Comparison of ENCODE assay signal across 13 cellular contexts in the genomic region with DNA sequence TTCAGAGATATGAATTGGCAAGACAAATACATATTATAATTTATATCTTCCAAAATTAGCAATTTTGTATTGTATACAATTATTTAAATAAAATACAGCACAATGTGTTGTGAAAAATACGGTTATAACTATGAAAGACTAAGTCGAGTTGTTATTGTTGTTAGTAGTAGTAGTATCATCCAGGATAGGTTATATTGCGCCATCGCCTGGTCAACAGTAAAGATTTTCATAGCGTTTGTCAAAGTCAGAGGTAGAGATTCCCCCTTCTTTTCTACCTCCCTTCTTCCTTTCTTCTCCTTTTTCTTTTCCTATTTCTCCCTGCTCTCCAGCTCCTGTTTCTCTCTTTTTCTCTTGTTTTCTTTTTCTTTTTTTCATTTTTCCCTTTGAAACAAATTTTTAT.
DNase-seq lines count a peak whose midpoint lies in the region; TF ChIP-seq lines count a peak whose summit lies in the region.
"Had no signal": no experiment of that assay in that cellular context is flagged by ENCODE, and none has a peak within 500 bp of the region (broad histone marks: within the 10 kb centered on the region; RNA-seq: fewer than 3 reads in every experiment).

No MANE protein-coding gene starts in this region.

- no peak for TF ChIP-seq CTCF in GM13976 (IDR thresholded peaks at IDR 0.05; ENCODE audit: borderline replicate concordance, control extremely low read depth, extremely low read depth, insufficient read depth, missing control alignments)

- peak; percentile 46 for DNase-seq in EH (ENCODE audit: low read depth)
- peak; percentile 15 for DNase-seq in astrocyte of the hippocampus (ENCODE audit: low read depth, low spot score)
- peak; percentile 14 for DNase-seq in left kidney (ENCODE audit: low read depth, low spot score)
- no peak for DNase-seq in GM13976 (ENCODE audit: low spot score)
- DNase-seq in NCI-H510A treated with DMSO at 0.1 percent for 48 hours (lab: John Stamatoyannopoulos, UW), result no peak
- no peak for DNase-seq in OCI-M2 (lab: John Stamatoyannopoulos, UW; ENCODE audit: unreplicated experiment)
- no peak for DNase-seq in G401 (ENCODE audit: low spot score)
- DNase-seq: activated CD4-positive, alpha-beta T cell treated with anti-CD3 and anti-CD28 coated beads, Interleukin-2, amount 10 ng/mL, durations not matched to agents 24 days and 14 days; COR-L47; head of caudate nucleus; Right ventricle myocardium superior; transverse colon had no signal

- peak; percentile 60 for TF ChIP-seq RAD21 in Ishikawa (IDR thresholded peaks at IDR 0.05; ENCODE audit: low read depth)

- no peak for TF ChIP-seq EP300 in Ishikawa (IDR thresholded peaks at IDR 0.05; ENCODE audit: borderline replicate concordance)

- in situ Hi-C loops in GM13976 (cut with MboI; ENCODE audit: low sequenced_read_pairs, unreplicated experiment) (no loop called here), G401 (cut with HindIII; ENCODE audit: low sequenced_read_pairs) (no loop called here)

TF ChIP-seq in Ishikawa, 13 proteins besides CTCF, POLR2A, EP300 and RAD21:
- TF ChIP-seq, protein P1, sequence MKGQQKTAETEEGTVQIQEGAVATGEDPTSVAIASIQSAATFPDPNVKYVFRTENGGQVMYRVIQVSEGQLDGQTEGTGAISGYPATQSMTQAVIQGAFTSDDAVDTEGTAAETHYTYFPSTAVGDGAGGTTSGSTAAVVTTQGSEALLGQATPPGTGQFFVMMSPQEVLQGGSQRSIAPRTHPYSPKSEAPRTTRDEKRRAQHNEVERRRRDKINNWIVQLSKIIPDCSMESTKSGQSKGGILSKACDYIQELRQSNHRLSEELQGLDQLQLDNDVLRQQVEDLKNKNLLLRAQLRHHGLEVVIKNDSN (IDR thresholded peaks at IDR 0.05), result no peak
- TF ChIP-seq TAF1 (IDR thresholded peaks at IDR 0.05; ENCODE audit: low read depth) (no peak), CEBPB (IDR thresholded peaks at IDR 0.05) (no peak; the same call in 1 of the 2 replicates), FOXM1 (IDR thresholded peaks at IDR 0.05; ENCODE audit: borderline replicate concordance, low read depth) (no peak), TCF12 (IDR thresholded peaks at IDR 0.05; ENCODE audit: low read depth) (no peak), ZBTB7A (IDR thresholded peaks at IDR 0.05; ENCODE audit: low read depth) (no peak), YY1 (IDR thresholded peaks at IDR 0.05; ENCODE audit: low read depth) (no peak), NFIC (IDR thresholded peaks at IDR 0.05) (no peak), CREB1 (IDR thresholded peaks at IDR 0.05; ENCODE audit: low read depth) (no peak), EGR1 (IDR thresholded peaks at IDR 0.05) (no peak), TEAD4 (IDR thresholded peaks at IDR 0.05) (no peak)
- TF ChIP-seq, protein P2, sequence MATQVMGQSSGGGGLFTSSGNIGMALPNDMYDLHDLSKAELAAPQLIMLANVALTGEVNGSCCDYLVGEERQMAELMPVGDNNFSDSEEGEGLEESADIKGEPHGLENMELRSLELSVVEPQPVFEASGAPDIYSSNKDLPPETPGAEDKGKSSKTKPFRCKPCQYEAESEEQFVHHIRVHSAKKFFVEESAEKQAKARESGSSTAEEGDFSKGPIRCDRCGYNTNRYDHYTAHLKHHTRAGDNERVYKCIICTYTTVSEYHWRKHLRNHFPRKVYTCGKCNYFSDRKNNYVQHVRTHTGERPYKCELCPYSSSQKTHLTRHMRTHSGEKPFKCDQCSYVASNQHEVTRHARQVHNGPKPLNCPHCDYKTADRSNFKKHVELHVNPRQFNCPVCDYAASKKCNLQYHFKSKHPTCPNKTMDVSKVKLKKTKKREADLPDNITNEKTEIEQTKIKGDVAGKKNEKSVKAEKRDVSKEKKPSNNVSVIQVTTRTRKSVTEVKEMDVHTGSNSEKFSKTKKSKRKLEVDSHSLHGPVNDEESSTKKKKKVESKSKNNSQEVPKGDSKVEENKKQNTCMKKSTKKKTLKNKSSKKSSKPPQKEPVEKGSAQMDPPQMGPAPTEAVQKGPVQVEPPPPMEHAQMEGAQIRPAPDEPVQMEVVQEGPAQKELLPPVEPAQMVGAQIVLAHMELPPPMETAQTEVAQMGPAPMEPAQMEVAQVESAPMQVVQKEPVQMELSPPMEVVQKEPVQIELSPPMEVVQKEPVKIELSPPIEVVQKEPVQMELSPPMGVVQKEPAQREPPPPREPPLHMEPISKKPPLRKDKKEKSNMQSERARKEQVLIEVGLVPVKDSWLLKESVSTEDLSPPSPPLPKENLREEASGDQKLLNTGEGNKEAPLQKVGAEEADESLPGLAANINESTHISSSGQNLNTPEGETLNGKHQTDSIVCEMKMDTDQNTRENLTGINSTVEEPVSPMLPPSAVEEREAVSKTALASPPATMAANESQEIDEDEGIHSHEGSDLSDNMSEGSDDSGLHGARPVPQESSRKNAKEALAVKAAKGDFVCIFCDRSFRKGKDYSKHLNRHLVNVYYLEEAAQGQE (IDR thresholded peaks at IDR 0.05; ENCODE audit: low read depth), result no peak
- TF ChIP-seq, protein P3, sequence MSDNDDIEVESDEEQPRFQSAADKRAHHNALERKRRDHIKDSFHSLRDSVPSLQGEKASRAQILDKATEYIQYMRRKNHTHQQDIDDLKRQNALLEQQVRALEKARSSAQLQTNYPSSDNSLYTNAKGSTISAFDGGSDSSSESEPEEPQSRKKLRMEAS (IDR thresholded peaks at IDR 0.05), result no peak

Comparison
In these comparisons a context has a peak if more than half of its experiments do, and no peak if none do; other contexts are left out.
1. DNase-seq: peak in EH (single experiment), astrocyte of the hippocampus (single experiment) and left kidney (single experiment); none in GM13976 (single experiment), NCI-H510A treated with DMSO at 0.1 percent for 48 hours (single experiment), OCI-M2 (single experiment) and G401 (single experiment).